ENCODE assay signal across 5 cellular contexts in the genomic region with DNA sequence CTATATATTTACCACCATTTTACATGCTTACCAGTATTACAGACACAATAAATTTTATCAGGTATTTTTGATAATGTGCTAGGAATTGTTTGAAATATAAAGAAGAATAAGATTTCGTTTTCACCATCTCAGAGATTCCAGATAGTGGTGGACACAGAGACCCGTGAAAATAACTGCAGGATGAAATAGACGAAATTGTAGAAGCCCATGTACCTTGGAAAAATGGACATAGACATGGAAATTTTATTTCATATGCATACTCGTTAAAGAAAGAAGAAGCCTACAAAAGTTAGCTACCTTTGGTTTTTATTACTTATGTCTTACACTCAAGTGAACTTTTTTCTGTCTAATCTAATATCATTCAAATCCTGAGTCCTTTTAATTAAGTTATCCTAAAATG. TPM values are rescaled to one million over a fixed set of nuclear protein-coding genes. Genes with fewer than 3 reads are reported as not detected.
"Had no signal": no experiment of that assay in that cellular context is flagged by ENCODE, and none has a peak within 500 bp of the region (broad histone marks: within the 10 kb centered on the region; RNA-seq: fewer than 3 reads in every experiment).

No MANE protein-coding gene starts in this region.

RNA-seq across cellular contexts. Expression of a gene that starts 7.5 kb away (rescaled TPM):
- total RNA-seq: natural killer cell, right atrium auricular region, smooth muscle cell, suprapubic skin, urinary bladder had no signal
